ENCODE assay signal across 11 cellular contexts in the genomic region with DNA sequence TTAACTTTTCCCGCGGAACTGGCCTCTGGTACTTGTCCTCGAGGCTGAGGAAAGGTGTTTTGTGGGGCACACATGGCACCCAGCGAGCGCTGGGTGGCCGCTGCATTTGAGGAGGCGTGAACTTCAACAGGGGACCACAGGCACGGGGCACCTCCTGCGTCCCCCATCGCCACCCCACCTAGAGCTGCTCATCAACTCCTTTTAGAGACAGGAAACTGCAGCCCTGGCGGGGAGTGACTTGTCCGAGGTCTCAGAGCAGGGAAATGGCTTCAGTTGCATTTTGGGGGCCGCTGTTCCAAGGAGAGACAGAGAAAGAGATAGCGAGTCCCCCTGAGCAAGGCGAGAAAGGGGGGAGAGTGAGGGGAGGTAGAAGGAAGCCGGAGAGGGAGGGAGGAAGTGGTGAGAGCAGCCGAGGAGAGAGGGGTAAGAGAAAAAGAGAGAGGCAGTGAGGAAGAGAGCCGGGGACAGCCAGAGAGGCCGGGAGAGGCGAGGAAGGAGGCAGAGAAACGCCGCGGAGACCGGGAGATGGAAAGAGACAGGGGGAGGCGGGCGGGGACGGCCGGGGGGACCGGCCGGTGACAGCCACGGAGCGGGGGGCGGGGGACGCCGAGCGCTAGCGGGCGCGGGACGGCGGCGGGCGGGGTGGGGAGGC. TPM values are rescaled to one million over a fixed set of nuclear protein-coding genes. Genes with fewer than 3 reads are reported as not detected.
DNase-seq lines count a peak whose midpoint lies in the region; ATAC-seq lines count a peak whose summit lies in the region.
"Had no signal": no experiment of that assay in that cellular context is flagged by ENCODE, and none has a peak within 500 bp of the region (broad histone marks: within the 10 kb centered on the region; RNA-seq: fewer than 3 reads in every experiment).

No MANE protein-coding gene starts in this region.

- no peak overlapping the region for H3K9ac ChIP-seq in adipocyte (ENCODE audit: low read length)

- no peaks in the 10 kb centered on the region for H3K9me3 ChIP-seq in CD4-positive, CD25-positive, alpha-beta regulatory T cell (ENCODE audit: control insufficient read depth in 2 of 2, low read length in 2 of 2)
- no peaks in the 10 kb centered on the region for H3K9me3 ChIP-seq in adipocyte (ENCODE audit: control insufficient read depth, low read length)
- H3K9me3 ChIP-seq: body of pancreas, right lobe of liver had no signal

- H3K27ac Mint-ChIP-seq in CD4-positive, CD25-positive, alpha-beta regulatory T cell, result peak overlapping the region in 1 of 3 donors; percentile 15
- no peak overlapping the region for H3K27ac Mint-ChIP-seq in natural killer cell treated with Interleukin-12 subunit alpha and Interleukin-12 subunit beta and Interleukin-15 and Interleukin-18, amount 100 ng/mL, for 72 hours

- peaks cover 0 to 3% (median 0%) of the 10 kb centered on the region in 7 donors for H3K9me3 Mint-ChIP-seq in CD4-positive, CD25-positive, alpha-beta regulatory T cell
- H3K9me3 Mint-ChIP-seq in natural killer cell treated with Interleukin-12 subunit alpha and Interleukin-12 subunit beta and Interleukin-15 and Interleukin-18, amount 100 ng/mL, for 72 hours, result no peaks in the 10 kb centered on the region

- DNase-seq in CD4-positive, CD25-positive, alpha-beta regulatory T cell, result no peak
- DNase-seq in H7 (peak; percentile 79), adipocyte (ENCODE audit: low read depth) (no peak), mesenteric fat pad (ENCODE audit: low spot score) (no peak), A172 (ENCODE audit: low spot score) (no peak), RKO (ENCODE audit: low spot score) (no peak)
- DNase-seq in natural killer cell treated with Interleukin-12 subunit alpha and Interleukin-12 subunit beta and Interleukin-15 and Interleukin-18, amount 100 ng/mL, for 72 hours (ENCODE audit: low spot score), result no peak
- no peak for DNase-seq in NK-92 treated with Interleukin-12 subunit alpha and Interleukin-12 subunit beta, amount 100 ng/mL, for 24 hours (lab: John Stamatoyannopoulos, UW)
- DNase-seq: body of pancreas, NCI-H510A had no signal

- H3K4me3 ChIP-seq in CD4-positive, CD25-positive, alpha-beta regulatory T cell (ENCODE audit: low read depth, low read length), result no peak overlapping the region
- H3K4me3 ChIP-seq in H7 (ENCODE audit: insufficient read depth, low read depth, low read length), result peak overlapping the region; percentile 17
- peak overlapping the region; percentile 47 for H3K4me3 ChIP-seq in adipocyte (ENCODE audit: low read length)
- H3K4me3 ChIP-seq: body of pancreas had no signal

- H3K36me3 Mint-ChIP-seq in CD4-positive, CD25-positive, alpha-beta regulatory T cell, result peaks cover 4% of the 10 kb centered on the region
- peaks cover 12% of the 10 kb centered on the region for H3K36me3 Mint-ChIP-seq in natural killer cell treated with Interleukin-12 subunit alpha and Interleukin-12 subunit beta and Interleukin-15 and Interleukin-18, amount 100 ng/mL, for 72 hours

- H3K27me3 Mint-ChIP-seq in CD4-positive, CD25-positive, alpha-beta regulatory T cell, result peaks cover 90% of the 10 kb centered on the region
- peaks cover 70 to 90% of the 10 kb centered on the region in 2 donors for H3K27me3 Mint-ChIP-seq in natural killer cell treated with Interleukin-12 subunit alpha and Interleukin-12 subunit beta and Interleukin-15 and Interleukin-18, amount 100 ng/mL, for 72 hours

- no peak for ATAC-seq in CD4-positive, CD25-positive, alpha-beta regulatory T cell (ENCODE audit: low read depth in 2 of 2)
- ATAC-seq in natural killer cell treated with Interleukin-12 subunit alpha and Interleukin-12 subunit beta and Interleukin-15 and Interleukin-18, amount 100 ng/mL, for 72 hours, result no peak

- peaks cover 0 to 31% (median 16%) of the 10 kb centered on the region in 4 donors for H3K4me1 Mint-ChIP-seq in CD4-positive, CD25-positive, alpha-beta regulatory T cell
- peaks cover 31 to 35% of the 10 kb centered on the region in 2 donors for H3K4me1 Mint-ChIP-seq in natural killer cell treated with Interleukin-12 subunit alpha and Interleukin-12 subunit beta and Interleukin-15 and Interleukin-18, amount 100 ng/mL, for 72 hours (ENCODE audit: low read depth in 2 of 2)

- H3K27ac ChIP-seq in CD4-positive, CD25-positive, alpha-beta regulatory T cell (ENCODE audit: insufficient read depth, low read length, poor library complexity, severe bottlenecking), result no peak overlapping the region
- H3K27ac ChIP-seq: body of pancreas, right lobe of liver had no signal

- peak overlapping the region in 3 of 4 donors; percentile 79 to 91 (median 79) for H3K4me3 Mint-ChIP-seq in CD4-positive, CD25-positive, alpha-beta regulatory T cell
- H3K4me3 Mint-ChIP-seq in natural killer cell treated with Interleukin-12 subunit alpha and Interleukin-12 subunit beta and Interleukin-15 and Interleukin-18, amount 100 ng/mL, for 72 hours, result peak overlapping the region; percentile 96

- H3K4me1 ChIP-seq in CD4-positive, CD25-positive, alpha-beta regulatory T cell (ENCODE audit: control insufficient read depth, insufficient read depth, low read length, poor library complexity, severe bottlenecking), result peaks cover 9% of the 10 kb centered on the region
- H3K4me1 ChIP-seq in adipocyte (ENCODE audit: control insufficient read depth, insufficient read depth, low read length), result peaks cover 5% of the 10 kb centered on the region

- H3K36me3 ChIP-seq in CD4-positive, CD25-positive, alpha-beta regulatory T cell (ENCODE audit: control insufficient read depth, insufficient read depth, low read length), result no peaks in the 10 kb centered on the region
- H3K36me3 ChIP-seq in H7 (replicated peaks; ENCODE audit: control insufficient read depth, insufficient read depth, low read length) (no peaks in the 10 kb centered on the region), adipocyte (ENCODE audit: control insufficient read depth, insufficient read depth, low read length, severe bottlenecking) (no peaks in the 10 kb centered on the region)
- H3K36me3 ChIP-seq: right lobe of liver had no signal

- peaks cover 34% of the 10 kb centered on the region for H3K27me3 ChIP-seq in CD4-positive, CD25-positive, alpha-beta regulatory T cell (ENCODE audit: control insufficient read depth, insufficient read depth, low read length)
- H3K27me3 ChIP-seq in H7 (ENCODE audit: control insufficient read depth, insufficient read depth, low read length) (peaks cover 93% of the 10 kb centered on the region), adipocyte (replicated peaks; ENCODE audit: control insufficient read depth, insufficient read depth, low read length) (peaks cover 88% of the 10 kb centered on the region)

RNA-seq across cellular contexts. Expression of a gene that starts 12.5 kb away (rescaled TPM):
- not detected for total RNA-seq in CD4-positive, CD25-positive, alpha-beta regulatory T cell
- not detected for polyA plus RNA-seq in CD4-positive, CD25-positive, alpha-beta regulatory T cell
- total RNA-seq in H7 (2014; rRNA removed; shearing (Covaris generic)), result 0.33 and 0.87 TPM in 2 replicates
- not detected for total RNA-seq in natural killer cell treated with Interleukin-12 subunit alpha and Interleukin-12 subunit beta and Interleukin-15 and Interleukin-18, amount 100 ng/mL, for 72 hours
- 0.80 TPM for total RNA-seq in mesenteric fat pad
- total RNA-seq in A172 (2014; rRNA removed; shearing (Covaris generic)), result 10.9 and 14.5 TPM in 2 replicates
- total RNA-seq: body of pancreas had no signal
